Comparison of ENCODE assay signal across 8 cellular contexts in the genomic region with DNA sequence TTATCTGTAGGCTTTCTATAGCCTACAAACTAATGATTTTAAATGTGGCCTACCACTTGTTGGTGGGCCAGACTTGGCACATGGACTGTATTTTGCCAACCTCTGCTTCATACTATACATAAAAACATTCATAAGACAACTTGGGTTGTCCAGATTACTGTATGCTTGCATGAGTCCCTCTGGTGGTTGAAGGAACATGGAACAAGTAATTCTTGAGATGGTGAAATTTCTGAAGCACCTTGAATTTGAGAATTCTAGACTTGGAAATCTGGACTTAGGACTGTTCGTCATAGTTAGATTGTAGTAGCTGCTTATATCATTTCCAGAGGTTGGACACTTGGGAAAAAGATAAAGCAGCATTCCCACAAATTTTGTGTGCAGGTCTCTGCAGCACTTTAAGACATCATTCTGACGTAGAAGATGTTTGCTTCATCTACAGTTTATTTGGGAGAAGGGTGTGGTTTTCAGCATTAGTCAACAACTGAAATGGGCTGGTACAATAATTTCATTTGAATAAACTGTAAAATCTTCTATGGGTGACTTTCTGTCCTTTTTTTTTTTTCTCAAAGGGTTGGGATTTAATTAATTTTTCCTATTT. TPM values are rescaled to one million over a fixed set of nuclear protein-coding genes. Genes with fewer than 3 reads are reported as not detected.
DNase-seq lines count a peak whose midpoint lies in the region; FAIRE-seq and TF ChIP-seq lines count a peak whose summit lies in the region.

No MANE protein-coding gene starts in this region.

- H3K27ac ChIP-seq in 22Rv1 (peak overlapping the region; percentile 43), SK-N-SH (ENCODE audit: low read depth in 2 of 2, low read length in 1 of 2) (no peak overlapping the region)

- no peak for TF ChIP-seq POLR2A in GM12892 (IDR thresholded peaks at IDR 0.05; ENCODE audit: low read depth, low read length)

- TF ChIP-seq CTCF in 22Rv1 (IDR thresholded peaks at IDR 0.05) (peak; percentile 72), GM10266 (IDR thresholded peaks at IDR 0.05; ENCODE audit: control insufficient read depth, insufficient read depth, low read depth, missing control alignments) (peak; percentile 50), SK-N-SH (IDR thresholded peaks at IDR 0.05) (peak; percentile 64), fibroblast of the aortic adventitia (IDR thresholded peaks at IDR 0.05; ENCODE audit: insufficient read depth, low read length) (peak; percentile 73)

- H3K9ac ChIP-seq in SK-N-SH: no peak overlapping the region

- H2AFZ ChIP-seq in SK-N-SH (ENCODE audit: low read depth): no peak overlapping the region

- no peaks in the 10 kb centered on the region for H3K4me1 ChIP-seq in SK-N-SH (ENCODE audit: control insufficient read depth in 1 of 2, insufficient read depth in 2 of 2, low read depth in 1 of 2, low read length in 1 of 2)

- POLR2A ChIA-PET in SK-N-SH (lab: Yijun Ruan, JAX): no interaction called here

- no peaks in the 10 kb centered on the region for H3K36me3 ChIP-seq in SK-N-SH (replicated peaks in 1 of 2; ENCODE audit: control insufficient read depth in 1 of 2, insufficient read depth in 2 of 2, low read length in 1 of 2)

- 97% methylated on average over 2 of the region's 2 CpGs for WGBS in SK-N-SH (ENCODE audit: low lambda C conversion rate)

- TF ChIP-seq EP300 in SK-N-SH (IDR thresholded peaks at IDR 0.05; ENCODE audit: borderline replicate concordance in 1 of 2, low read depth in 1 of 2, low read length in 1 of 2): no peak

- FAIRE-seq in GM12892 (lab: Jason Lieb, UNC): no peak

- H3K79me2 ChIP-seq in SK-N-SH (ENCODE audit: insufficient read depth): peaks cover 96% of the 10 kb centered on the region

- no peaks in the 10 kb centered on the region for H3K27me3 ChIP-seq in SK-N-SH (ENCODE audit: insufficient read depth)

- TF ChIP-seq RAD21 in SK-N-SH (IDR thresholded peaks at IDR 0.05; ENCODE audit: low read length): no peak; the same call in 1 of the 2 replicates

- CTCF ChIA-PET in SK-N-SH (lab: Yijun Ruan, JAX): interaction anchor here (1.1 to 1.2 kb wide), 2 partner anchors 12 to 23 kb away, joined by 3 to 5 read pairs; no protein-coding TSS in a partner anchor

- H3K9me3 ChIP-seq in SK-N-SH: no peaks in the 10 kb centered on the region

- peaks cover 4% of the 10 kb centered on the region for H3F3A ChIP-seq in SK-N-SH (replicated peaks; ENCODE audit: insufficient read depth)

- H3K4me2 ChIP-seq in SK-N-SH: no peak overlapping the region

- peak; percentile 20 for DNase-seq in GM10266 (ENCODE audit: extremely low spot score)
- DNase-seq in SK-N-SH: no peak
- peak; percentile 62 for DNase-seq in fibroblast of the aortic adventitia (ENCODE audit: low read depth)
- no peak for DNase-seq in globus pallidus (ENCODE audit: low spot score)
- DNase-seq in DMS79 (lab: John Stamatoyannopoulos, UW): no peak
- DNase-seq in GM12892 (ENCODE audit: insufficient read length): no peak
- DNase-seq in NCI-H1436 (lab: John Stamatoyannopoulos, UW): no peak

- peaks cover 27% of the 10 kb centered on the region for H4K20me1 ChIP-seq in SK-N-SH (ENCODE audit: insufficient read depth)

- H3K4me3 ChIP-seq in SK-N-SH (ENCODE audit: low read depth in 2 of 2, low read length in 1 of 2) (no peak overlapping the region; a peak in 1 of 4 replicates), fibroblast of the aortic adventitia (ENCODE audit: low read depth, low read length) (no peak overlapping the region)

- no peaks in the 10 kb centered on the region for H3K9me2 ChIP-seq in SK-N-SH

TF ChIP-seq in SK-N-SH, 30 proteins besides CTCF, POLR2A, EP300 and RAD21:
- no peak for TF ChIP-seq EZH2phosphoT487 (IDR thresholded peaks at IDR 0.05; ENCODE audit: borderline replicate concordance, low read depth)
- TF ChIP-seq RFX5 (IDR thresholded peaks at IDR 0.05; ENCODE audit: low read length): no peak
- TF ChIP-seq, protein P1, sequence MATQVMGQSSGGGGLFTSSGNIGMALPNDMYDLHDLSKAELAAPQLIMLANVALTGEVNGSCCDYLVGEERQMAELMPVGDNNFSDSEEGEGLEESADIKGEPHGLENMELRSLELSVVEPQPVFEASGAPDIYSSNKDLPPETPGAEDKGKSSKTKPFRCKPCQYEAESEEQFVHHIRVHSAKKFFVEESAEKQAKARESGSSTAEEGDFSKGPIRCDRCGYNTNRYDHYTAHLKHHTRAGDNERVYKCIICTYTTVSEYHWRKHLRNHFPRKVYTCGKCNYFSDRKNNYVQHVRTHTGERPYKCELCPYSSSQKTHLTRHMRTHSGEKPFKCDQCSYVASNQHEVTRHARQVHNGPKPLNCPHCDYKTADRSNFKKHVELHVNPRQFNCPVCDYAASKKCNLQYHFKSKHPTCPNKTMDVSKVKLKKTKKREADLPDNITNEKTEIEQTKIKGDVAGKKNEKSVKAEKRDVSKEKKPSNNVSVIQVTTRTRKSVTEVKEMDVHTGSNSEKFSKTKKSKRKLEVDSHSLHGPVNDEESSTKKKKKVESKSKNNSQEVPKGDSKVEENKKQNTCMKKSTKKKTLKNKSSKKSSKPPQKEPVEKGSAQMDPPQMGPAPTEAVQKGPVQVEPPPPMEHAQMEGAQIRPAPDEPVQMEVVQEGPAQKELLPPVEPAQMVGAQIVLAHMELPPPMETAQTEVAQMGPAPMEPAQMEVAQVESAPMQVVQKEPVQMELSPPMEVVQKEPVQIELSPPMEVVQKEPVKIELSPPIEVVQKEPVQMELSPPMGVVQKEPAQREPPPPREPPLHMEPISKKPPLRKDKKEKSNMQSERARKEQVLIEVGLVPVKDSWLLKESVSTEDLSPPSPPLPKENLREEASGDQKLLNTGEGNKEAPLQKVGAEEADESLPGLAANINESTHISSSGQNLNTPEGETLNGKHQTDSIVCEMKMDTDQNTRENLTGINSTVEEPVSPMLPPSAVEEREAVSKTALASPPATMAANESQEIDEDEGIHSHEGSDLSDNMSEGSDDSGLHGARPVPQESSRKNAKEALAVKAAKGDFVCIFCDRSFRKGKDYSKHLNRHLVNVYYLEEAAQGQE (IDR thresholded peaks at IDR 0.05; ENCODE audit: low read depth, low read length): no peak
- no peak for TF ChIP-seq JUND (IDR thresholded peaks at IDR 0.05)
- TF ChIP-seq NFIC (IDR thresholded peaks at IDR 0.05; ENCODE audit: borderline replicate concordance): no peak
- no peak for TF ChIP-seq SIN3A (IDR thresholded peaks at IDR 0.05; ENCODE audit: borderline replicate concordance, low read depth, low read length)
- no peak for TF ChIP-seq POLR2AphosphoS5 (IDR thresholded peaks at IDR 0.05; ENCODE audit: low read depth, low read length)
- no peak for TF ChIP-seq RXRA (IDR thresholded peaks at IDR 0.05; ENCODE audit: borderline replicate concordance, low read depth)
- no peak for TF ChIP-seq FOXJ3 (CRISPR knock-in tag; IDR thresholded peaks at IDR 0.05)
- TF ChIP-seq TEAD4 (IDR thresholded peaks at IDR 0.05; ENCODE audit: borderline replicate concordance, insufficient read depth): no peak
- no peak for TF ChIP-seq FOXM1 (IDR thresholded peaks at IDR 0.05; ENCODE audit: low read depth)
- TF ChIP-seq, protein P2, sequence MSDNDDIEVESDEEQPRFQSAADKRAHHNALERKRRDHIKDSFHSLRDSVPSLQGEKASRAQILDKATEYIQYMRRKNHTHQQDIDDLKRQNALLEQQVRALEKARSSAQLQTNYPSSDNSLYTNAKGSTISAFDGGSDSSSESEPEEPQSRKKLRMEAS (IDR thresholded peaks at IDR 0.05; ENCODE audit: low read depth): no peak
- no peak for TF ChIP-seq CHD2 (IDR thresholded peaks at IDR 0.05; ENCODE audit: low read length, partially characterized antibody)
- TF ChIP-seq TCF12 (IDR thresholded peaks at IDR 0.05): no peak
- no peak for TF ChIP-seq YY1 (IDR thresholded peaks at IDR 0.05; ENCODE audit: low read depth)
- TF ChIP-seq, protein P3, sequence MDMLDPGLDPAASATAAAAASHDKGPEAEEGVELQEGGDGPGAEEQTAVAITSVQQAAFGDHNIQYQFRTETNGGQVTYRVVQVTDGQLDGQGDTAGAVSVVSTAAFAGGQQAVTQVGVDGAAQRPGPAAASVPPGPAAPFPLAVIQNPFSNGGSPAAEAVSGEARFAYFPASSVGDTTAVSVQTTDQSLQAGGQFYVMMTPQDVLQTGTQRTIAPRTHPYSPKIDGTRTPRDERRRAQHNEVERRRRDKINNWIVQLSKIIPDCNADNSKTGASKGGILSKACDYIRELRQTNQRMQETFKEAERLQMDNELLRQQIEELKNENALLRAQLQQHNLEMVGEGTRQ (IDR thresholded peaks at IDR 0.05; ENCODE audit: borderline replicate concordance, low read depth, low read length): no peak
- TF ChIP-seq MXI1 (IDR thresholded peaks at IDR 0.05; ENCODE audit: low read depth, low read length): no peak
- TF ChIP-seq, protein P4, sequence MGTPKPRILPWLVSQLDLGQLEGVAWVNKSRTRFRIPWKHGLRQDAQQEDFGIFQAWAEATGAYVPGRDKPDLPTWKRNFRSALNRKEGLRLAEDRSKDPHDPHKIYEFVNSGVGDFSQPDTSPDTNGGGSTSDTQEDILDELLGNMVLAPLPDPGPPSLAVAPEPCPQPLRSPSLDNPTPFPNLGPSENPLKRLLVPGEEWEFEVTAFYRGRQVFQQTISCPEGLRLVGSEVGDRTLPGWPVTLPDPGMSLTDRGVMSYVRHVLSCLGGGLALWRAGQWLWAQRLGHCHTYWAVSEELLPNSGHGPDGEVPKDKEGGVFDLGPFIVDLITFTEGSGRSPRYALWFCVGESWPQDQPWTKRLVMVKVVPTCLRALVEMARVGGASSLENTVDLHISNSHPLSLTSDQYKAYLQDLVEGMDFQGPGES (IDR thresholded peaks at IDR 0.05; ENCODE audit: low read depth, low read length): no peak

RNA-seq across cellular contexts. Expression of a gene that starts 31.2 kb away (rescaled TPM):
- polyA plus RNA-seq in SK-N-SH (2012; rRNA removed): 5.7 and 7.8 TPM in 2 replicates
- 7.1 and 7.9 TPM in 2 replicates for polyA plus RNA-seq in SK-N-SH (2012; cell fraction: cytosol; rRNA removed)
- 5.9 and 9.0 TPM in 2 replicates for polyA plus RNA-seq in SK-N-SH (2012; cell fraction: nucleus; rRNA removed)
- total RNA-seq in fibroblast of the aortic adventitia (ENCODE audit: low replicate concordance): 17.7 and 36.3 TPM in 2 replicates
- 12.3 TPM for polyA plus RNA-seq in GM12892 (2012; ENCODE audit: missing spikeins)

Comparison
In these comparisons a context has a peak if more than half of its experiments do, and no peak if none do; other contexts are left out.
1. DNase-seq: peak in GM10266 (single experiment) and fibroblast of the aortic adventitia (single experiment); none in SK-N-SH (single experiment), globus pallidus (single experiment), DMS79 (single experiment), GM12892 (single experiment) and NCI-H1436 (single experiment).
2. Peak in every context shown above with its lines, with median percentiles within 50 percentile points of each other: CTCF ChIP-seq.